Comparison of ENCODE assay signal across 21 cellular contexts in genomic region chr12:52062167-52063080, GRCh38. TPM values are rescaled to one million over a fixed set of nuclear protein-coding genes. Genes with fewer than 3 reads are reported as not detected.
DNase-seq lines count a peak whose midpoint lies in the region; ATAC-seq and TF ChIP-seq lines count a peak whose summit lies in the region.
"Had no signal": no experiment of that assay in that cellular context is flagged by ENCODE, and none has a peak within 500 bp of the region (broad histone marks: within the 10 kb centered on the region; RNA-seq: fewer than 3 reads in every experiment).

No MANE protein-coding gene starts in this region.

- no peaks in the 10 kb centered on the region for H3K79me2 ChIP-seq in trophoblast cell (ENCODE audit: control insufficient read depth, insufficient read depth, low read length, poor library complexity)

- no peak overlapping the region for H3K23ac ChIP-seq in trophoblast cell (ENCODE audit: low read length)

- no peak overlapping the region for H3K18ac ChIP-seq in trophoblast cell (ENCODE audit: low read length)

- no peaks in the 10 kb centered on the region for H3K79me1 ChIP-seq in trophoblast cell (ENCODE audit: low read length)

- WGBS in spleen, 5 donors, result 65 to 83% (median 77%) methylated on average over 5 to 6 of the region's 6 CpGs
- WGBS in trophoblast cell (ENCODE audit: extremely low coverage, insufficient coverage, insufficient read length), result no CpG with 5 or more reads among the region's 6 CpGs

- intact Hi-C loops in spleen (cut with DNase I; ENCODE audit: low total_unique reads), result no loop called here

- H2AK5ac ChIP-seq in trophoblast cell (ENCODE audit: low read length), result no peak overlapping the region

- no peak for TF ChIP-seq CTCF in AG04450 (IDR thresholded peaks at IDR 0.05; ENCODE audit: low read depth, low read length)
- no peak for TF ChIP-seq CTCF in spleen (IDR thresholded peaks at IDR 0.05 in 8 of 11, conservative IDR thresholded peaks at IDR 0.05 in 3 of 11)

- no peaks in the 10 kb centered on the region for H3K9me3 ChIP-seq in AG04450 (ENCODE audit: control insufficient read depth, insufficient read depth, low read length)
- no peaks in the 10 kb centered on the region for H3K9me3 ChIP-seq in spleen
- no peaks in the 10 kb centered on the region for H3K9me3 ChIP-seq in trophoblast cell (ENCODE audit: insufficient read depth, low read depth, low read length)
- H3K9me3 ChIP-seq: pancreas had no signal

- no peak for ATAC-seq in HG02759 (IDR thresholded peaks at IDR 0.05; ENCODE audit: unreplicated experiment)
- ATAC-seq: GM12878 had no signal

- DNase-seq in AG04450 (ENCODE audit: low read depth, low spot score) (no peak), spleen (no peak), NCI-H82 (lab: John Stamatoyannopoulos, UW) (no peak), COLO668 (lab: John Stamatoyannopoulos, UW; ENCODE audit: unreplicated experiment) (no peak), trophoblast cell (no peak)
- DNase-seq: activated B cell treated with CpG ODN at 0.5 μM for 24 hours; cortex of kidney; H7; Kasumi-1; NCI-H2227 treated with DMSO at 0.1 percent for 48 hours; NK-92 treated with Interleukin-12 subunit alpha and Interleukin-12 subunit beta, amount 100 ng/mL, for 24 hours; stimulated activated naive CD4-positive, alpha-beta T cell treated with Interleukin-2 at 50 U/mL for 16 hours had no signal

- H3K14ac ChIP-seq in trophoblast cell (ENCODE audit: low read length), result no peak overlapping the region

- no peak overlapping the region for H4K91ac ChIP-seq in trophoblast cell (ENCODE audit: low read depth, low read length)

- CTCF ChIA-PET in AG04450 (lab: Charles Lee), result interaction anchor here (0.5 to 31.7 kb wide), 4 partner anchors 24 to 93 kb away, joined by 3 to 624 read pairs (median 4); no protein-coding TSS in a partner anchor

- no peak overlapping the region for H2BK120ac ChIP-seq in trophoblast cell (ENCODE audit: insufficient read depth, low read length, poor library complexity)

- H2BK5ac ChIP-seq in trophoblast cell (ENCODE audit: low read depth, low read length, poor library complexity), result no peak overlapping the region

- no peak overlapping the region for H4K8ac ChIP-seq in trophoblast cell (ENCODE audit: low read depth, low read length)

- H3K4ac ChIP-seq in trophoblast cell (ENCODE audit: low read depth, low read length), result no peak overlapping the region

- H3K27ac ChIP-seq in AG04450 (ENCODE audit: low read depth, low read length), result peak overlapping the region; percentile 21
- H3K27ac ChIP-seq in angular gyrus (ENCODE audit: low read depth, low read length), result peak overlapping the region; percentile 95
- H3K27ac ChIP-seq in layer of hippocampus (ENCODE audit: low read depth, low read length), result peak overlapping the region; percentile 92
- peak overlapping the region in 6 of 8 donors; percentile 43 to 64 (median 56) for H3K27ac ChIP-seq in spleen
- H3K27ac ChIP-seq in trophoblast cell (ENCODE audit: low read depth, low read length), result no peak overlapping the region
- H3K27ac ChIP-seq: RWPE1 had no signal

- H3K27me3 ChIP-seq in AG04450 (ENCODE audit: control insufficient read depth, insufficient read depth, low read length) (no peaks in the 10 kb centered on the region), layer of hippocampus (ENCODE audit: control insufficient read depth, insufficient read depth, low read length) (no peaks in the 10 kb centered on the region), spleen (replicated peaks in 1 of 7) (no peaks in the 10 kb centered on the region), trophoblast cell (ENCODE audit: insufficient read depth, low read length) (no peaks in the 10 kb centered on the region)
- H3K27me3 ChIP-seq: pancreas had no signal

- H3K36me3 ChIP-seq in spleen (peaks cover 0 to 22% (median 14%) of the 10 kb centered on the region in 6 donors), trophoblast cell (ENCODE audit: control insufficient read depth in 1 of 2, insufficient read depth in 2 of 2, low read length in 2 of 2) (peaks cover 5 to 7% of the 10 kb centered on the region in 2 experiments)

- no peak overlapping the region for H3K4me2 ChIP-seq in trophoblast cell (ENCODE audit: low read length)

- H3K4me1 ChIP-seq in spleen (peaks cover 0 to 58% (median 31%) of the 10 kb centered on the region in 6 donors), trophoblast cell (ENCODE audit: control insufficient read depth in 1 of 2, insufficient read depth in 2 of 2, low read length in 2 of 2) (no peaks in the 10 kb centered on the region)

- H2BK12ac ChIP-seq in trophoblast cell (ENCODE audit: low read length), result no peak overlapping the region

- no peak overlapping the region for H2AFZ ChIP-seq in trophoblast cell (ENCODE audit: insufficient read depth, low read length, poor library complexity)

- POLR2A ChIA-PET in AG04450 (lab: Yijun Ruan, JAX), result interaction anchor here (0.8 to 3.8 kb wide), 2 partner anchors 11 to 17 kb away, joined by 3 to 24 read pairs; partner anchors contain the start of genes NR4A1 and SMIM41

- no peak overlapping the region for H3K9ac ChIP-seq in trophoblast cell (ENCODE audit: low read length)

- H4K12ac ChIP-seq in trophoblast cell (ENCODE audit: low read depth, low read length), result no peak overlapping the region

- no peak for TF ChIP-seq POLR2A in spleen (IDR thresholded peaks at IDR 0.05)

- H3K4me3 ChIP-seq in AG04450 (ENCODE audit: low read depth, low read length) (no peak overlapping the region), spleen (no peak overlapping the region), trophoblast cell (ENCODE audit: low read depth, low read length) (no peak overlapping the region)
- H3K4me3 ChIP-seq: GM12878, pancreas had no signal

RNA-seq across cellular contexts. Expression of gene ATG101, which starts 7.4 kb away (rescaled TPM):
- polyA plus RNA-seq in AG04450 (2011; rRNA removed) (97.3 and 112 TPM in 2 replicates), spleen (10 to 100 TPM; 32.0 to 81.1 (median 35.3) TPM)
- polyA minus RNA-seq in AG04450 (2011; rRNA and poly(A)+ RNA removed), result 66.0 and 79.1 TPM in 2 replicates
- total RNA-seq in spleen, result 10 to 100 TPM; 23.5 to 40.1 (median 32.3) TPM
- 42.6 and 44.2 TPM in 2 replicates for polyA plus RNA-seq in trophoblast cell (2013)

RNA-seq across cellular contexts. Expression of gene NR4A1, which starts 11.2 kb away (rescaled TPM):
- polyA plus RNA-seq in AG04450 (2011; rRNA removed) (4.4 and 6.9 TPM in 2 replicates), spleen (10 to 100 TPM; 11.8 to 43.5 (median 13.7) TPM)
- polyA minus RNA-seq in AG04450 (2011; rRNA and poly(A)+ RNA removed), result 16.4 and 18.6 TPM in 2 replicates
- 100 to 1,000 TPM in 1 of 7 donors, 10 to 100 TPM in 6; 12.0 to 113 (median 58.4) TPM for total RNA-seq in spleen
- polyA plus RNA-seq in trophoblast cell (2013), result 65.4 and 69.2 TPM in 2 replicates

RNA-seq across cellular contexts. Expression of gene SMIM41, which starts 17.1 kb away (rescaled TPM):
- polyA plus RNA-seq in AG04450 (2011; rRNA removed) (not detected in 2 replicates), spleen (1 to 10 TPM in 2 of 3 donors, under 1 TPM in 1; 0.85 to 1.7 (median 1.1) TPM)
- not detected in 2 replicates for polyA minus RNA-seq in AG04450 (2011; rRNA and poly(A)+ RNA removed)
- total RNA-seq in spleen, result 1 to 10 TPM in 6 of 7 donors, under 1 TPM in 1; 0.64 to 8.1 (median 4.9) TPM
- polyA plus RNA-seq in trophoblast cell (2013), result not detected in 2 replicates
- total RNA-seq: activated B cell treated with CpG ODN at 0.5 μM for 24 hours, Calu3, GM12878, H7, kidney epithelial cell had no signal
- polyA plus RNA-seq: aorta, GM12878 had no signal

RNA-seq across cellular contexts. Expression of gene TAMALIN, which starts 55.7 kb away (rescaled TPM):
- polyA plus RNA-seq in AG04450 (2011; rRNA removed), result 7.2 and 7.4 TPM in 2 replicates
- polyA minus RNA-seq in AG04450 (2011; rRNA and poly(A)+ RNA removed), result 8.3 and 10.2 TPM in 2 replicates
- 100 to 1,000 TPM in 1 of 7 donors, 10 to 100 TPM in 6; 31.7 to 141 (median 69.5) TPM for total RNA-seq in spleen
- 10 to 100 TPM; 25.5 to 38.2 (median 35.2) TPM for polyA plus RNA-seq in spleen
- polyA plus RNA-seq in trophoblast cell (2013), result 2.2 and 2.6 TPM in 2 replicates
- total RNA-seq: Calu3 had no signal
